ENCODE assay signal across 1 cellular context in the genomic region with DNA sequence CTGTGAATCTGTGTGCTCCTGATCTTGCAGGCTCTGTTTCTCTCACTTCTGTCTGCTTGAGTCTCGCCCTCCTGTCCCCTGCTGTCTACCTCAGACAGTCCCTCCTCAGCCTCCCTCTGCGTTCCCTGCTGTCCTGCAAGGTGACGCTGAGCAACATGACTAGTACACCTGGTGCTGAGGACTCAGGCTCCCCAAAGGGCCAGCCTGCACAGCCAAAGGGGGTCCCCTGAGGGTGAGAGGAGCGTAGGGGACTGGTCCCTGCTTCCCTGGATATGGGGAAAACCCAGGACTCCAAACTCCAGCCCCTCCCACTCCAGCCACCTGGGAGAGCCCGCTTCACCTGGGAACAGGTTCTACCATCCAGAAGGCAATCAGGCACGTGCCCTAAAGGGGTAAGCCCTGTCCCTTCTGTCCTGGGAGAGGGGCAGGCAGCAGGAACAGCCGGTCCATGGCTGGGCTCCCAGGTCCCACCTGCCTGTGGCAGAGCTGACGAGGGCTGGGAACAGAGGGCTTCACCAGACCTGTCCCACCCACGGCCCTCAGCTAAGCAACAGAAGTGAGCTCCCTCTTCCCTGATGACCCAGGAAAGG.
TF ChIP-seq lines count a peak whose summit lies in the region.

No MANE protein-coding gene starts in this region.

TF ChIP-seq in WTC11, 78 proteins besides CTCF, POLR2A, EP300 and RAD21 (continued from another document):
- TF ChIP-seq, protein P1, sequence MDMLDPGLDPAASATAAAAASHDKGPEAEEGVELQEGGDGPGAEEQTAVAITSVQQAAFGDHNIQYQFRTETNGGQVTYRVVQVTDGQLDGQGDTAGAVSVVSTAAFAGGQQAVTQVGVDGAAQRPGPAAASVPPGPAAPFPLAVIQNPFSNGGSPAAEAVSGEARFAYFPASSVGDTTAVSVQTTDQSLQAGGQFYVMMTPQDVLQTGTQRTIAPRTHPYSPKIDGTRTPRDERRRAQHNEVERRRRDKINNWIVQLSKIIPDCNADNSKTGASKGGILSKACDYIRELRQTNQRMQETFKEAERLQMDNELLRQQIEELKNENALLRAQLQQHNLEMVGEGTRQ (CRISPR knock-in tag; IDR thresholded peaks at IDR 0.05), result no peak
- TF ChIP-seq, protein P2, sequence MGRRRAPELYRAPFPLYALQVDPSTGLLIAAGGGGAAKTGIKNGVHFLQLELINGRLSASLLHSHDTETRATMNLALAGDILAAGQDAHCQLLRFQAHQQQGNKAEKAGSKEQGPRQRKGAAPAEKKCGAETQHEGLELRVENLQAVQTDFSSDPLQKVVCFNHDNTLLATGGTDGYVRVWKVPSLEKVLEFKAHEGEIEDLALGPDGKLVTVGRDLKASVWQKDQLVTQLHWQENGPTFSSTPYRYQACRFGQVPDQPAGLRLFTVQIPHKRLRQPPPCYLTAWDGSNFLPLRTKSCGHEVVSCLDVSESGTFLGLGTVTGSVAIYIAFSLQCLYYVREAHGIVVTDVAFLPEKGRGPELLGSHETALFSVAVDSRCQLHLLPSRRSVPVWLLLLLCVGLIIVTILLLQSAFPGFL (CRISPR knock-in tag; IDR thresholded peaks at IDR 0.05; ENCODE audit: borderline replicate concordance), result no peak
- TF ChIP-seq NFYB (CRISPR knock-in tag; conservative IDR thresholded peaks at IDR 0.05; ENCODE audit: low read depth) (no peak), ATF6 (CRISPR knock-in tag; IDR thresholded peaks at IDR 0.05) (no peak), SOX15 (CRISPR knock-in tag; IDR thresholded peaks at IDR 0.05) (no peak)
- TF ChIP-seq, protein P3, sequence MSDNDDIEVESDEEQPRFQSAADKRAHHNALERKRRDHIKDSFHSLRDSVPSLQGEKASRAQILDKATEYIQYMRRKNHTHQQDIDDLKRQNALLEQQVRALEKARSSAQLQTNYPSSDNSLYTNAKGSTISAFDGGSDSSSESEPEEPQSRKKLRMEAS (CRISPR knock-in tag; IDR thresholded peaks at IDR 0.05), result no peak
- TF ChIP-seq, protein P4, sequence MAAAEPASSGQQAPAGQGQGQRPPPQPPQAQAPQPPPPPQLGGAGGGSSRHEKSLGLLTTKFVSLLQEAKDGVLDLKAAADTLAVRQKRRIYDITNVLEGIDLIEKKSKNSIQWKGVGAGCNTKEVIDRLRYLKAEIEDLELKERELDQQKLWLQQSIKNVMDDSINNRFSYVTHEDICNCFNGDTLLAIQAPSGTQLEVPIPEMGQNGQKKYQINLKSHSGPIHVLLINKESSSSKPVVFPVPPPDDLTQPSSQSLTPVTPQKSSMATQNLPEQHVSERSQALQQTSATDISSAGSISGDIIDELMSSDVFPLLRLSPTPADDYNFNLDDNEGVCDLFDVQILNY (CRISPR knock-in tag; IDR thresholded peaks at IDR 0.05), result no peak
- TF ChIP-seq, protein P5, sequence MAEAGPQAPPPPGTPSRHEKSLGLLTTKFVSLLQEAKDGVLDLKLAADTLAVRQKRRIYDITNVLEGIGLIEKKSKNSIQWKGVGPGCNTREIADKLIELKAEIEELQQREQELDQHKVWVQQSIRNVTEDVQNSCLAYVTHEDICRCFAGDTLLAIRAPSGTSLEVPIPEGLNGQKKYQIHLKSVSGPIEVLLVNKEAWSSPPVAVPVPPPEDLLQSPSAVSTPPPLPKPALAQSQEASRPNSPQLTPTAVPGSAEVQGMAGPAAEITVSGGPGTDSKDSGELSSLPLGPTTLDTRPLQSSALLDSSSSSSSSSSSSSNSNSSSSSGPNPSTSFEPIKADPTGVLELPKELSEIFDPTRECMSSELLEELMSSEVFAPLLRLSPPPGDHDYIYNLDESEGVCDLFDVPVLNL (CRISPR knock-in tag; IDR thresholded peaks at IDR 0.05; ENCODE audit: borderline replicate concordance, low read depth), result no peak
